10 cellular contexts compared by ENCODE assay signal in genomic region chr19:6723108-6723618, GRCh38. TPM values are rescaled to one million over a fixed set of nuclear protein-coding genes. Genes with fewer than 3 reads are reported as not detected.
A peak's percentile ranks its signal among the peaks of the same experiment; 100 is the strongest.
DNase-seq lines count a peak whose midpoint lies in the region; ATAC-seq and TF ChIP-seq lines count a peak whose summit lies in the region.
"Had no signal": no experiment of that assay in that cellular context is flagged by ENCODE, and none has a peak within 500 bp of the region (broad histone marks: within the 10 kb centered on the region; RNA-seq: fewer than 3 reads in every experiment).

No MANE protein-coding gene starts in this region.

- peak overlapping the region; percentile 84 for H3K27ac ChIP-seq in neutrophil

- DNase-seq in A172 (ENCODE audit: low spot score) (peak; percentile 51), M059J (ENCODE audit: low read depth) (peak; percentile 52), fibroblast of mammary gland (ENCODE audit: low read depth) (peak; percentile 48), NOMO-1 treated with DMSO at 0.1 percent for 48 hours (lab: John Stamatoyannopoulos, UW; ENCODE audit: unreplicated experiment) (no peak), pons (ENCODE audit: low spot score) (no peak), NCI-H1694 treated with DMSO at 0.1 percent for 48 hours (lab: John Stamatoyannopoulos, UW) (no peak)
- DNase-seq: NCI-H446 treated with DMSO at 0.1 percent for 48 hours had no signal

- no peaks in the 10 kb centered on the region for H3K27me3 ChIP-seq in neutrophil

- no peak for TF ChIP-seq CTCF in fibroblast of mammary gland (conservative IDR thresholded peaks at IDR 0.05; ENCODE audit: control insufficient read depth, insufficient read depth, low read depth, low read length)
- no peak for TF ChIP-seq CTCF in neutrophil (IDR thresholded peaks at IDR 0.05)

- no peaks in the 10 kb centered on the region for H3K36me3 ChIP-seq in neutrophil
- H3K36me3 ChIP-seq: HAP-1 had no signal

- H3K4me3 ChIP-seq in fibroblast of mammary gland (ENCODE audit: control insufficient read depth, low read depth, low read length) (no peak overlapping the region), neutrophil (ENCODE audit: low read depth in 1 of 2, low read length in 1 of 2) (peak overlapping the region in 1 of 2 experiments; percentile 31)
- H3K4me3 ChIP-seq: HAP-1 had no signal

- H3K9me3 ChIP-seq in neutrophil = no peaks in the 10 kb centered on the region
- H3K9me3 ChIP-seq: HAP-1 had no signal

- no peak for ATAC-seq in GM21786 (IDR thresholded peaks at IDR 0.05; ENCODE audit: unreplicated experiment)

- peaks cover 70 to 75% of the 10 kb centered on the region in 2 experiments for H3K4me1 ChIP-seq in neutrophil (ENCODE audit: control insufficient read depth in 1 of 2, insufficient read depth in 1 of 2, low read depth in 1 of 2, low read length in 1 of 2)
- H3K4me1 ChIP-seq: HAP-1 had no signal

RNA-seq across cellular contexts. Expression of gene C3, which starts 2.7 kb away (rescaled TPM):
- 0.47 and 1.9 TPM in 2 replicates for total RNA-seq in A172 (2014; rRNA removed; shearing (Covaris generic))
- 4.0 and 5.2 TPM in 2 replicates for total RNA-seq in M059J (2014; rRNA removed; shearing (Covaris generic))

RNA-seq across cellular contexts. Expression of gene GPR108, which starts 14.2 kb away (rescaled TPM):
- total RNA-seq in A172 (2014; rRNA removed; shearing (Covaris generic)) = 57.8 and 62.3 TPM in 2 replicates
- 45.9 and 54.7 TPM in 2 replicates for total RNA-seq in M059J (2014; rRNA removed; shearing (Covaris generic))

RNA-seq across cellular contexts. Expression of gene TRIP10, which starts 16.3 kb away (rescaled TPM):
- 56.2 and 58.3 TPM in 2 replicates for total RNA-seq in A172 (2014; rRNA removed; shearing (Covaris generic))
- total RNA-seq in M059J (2014; rRNA removed; shearing (Covaris generic)) = 21.5 and 34.3 TPM in 2 replicates

RNA-seq across cellular contexts. Expression of gene SH2D3A, which starts 44.1 kb away (rescaled TPM):
- not detected in 2 replicates for total RNA-seq in A172 (2014; rRNA removed; shearing (Covaris generic))
- total RNA-seq in M059J (2014; rRNA removed; shearing (Covaris generic)) = not detected in 2 replicates

RNA-seq across cellular contexts. Expression of gene VAV1, which starts 49.3 kb away (rescaled TPM):
- 0.14 TPM in 1 of 2 replicates, not detected in the other for total RNA-seq in A172 (2014; rRNA removed; shearing (Covaris generic))
- total RNA-seq in M059J (2014; rRNA removed; shearing (Covaris generic)) = not detected in 2 replicates

Comparison
In these comparisons a context has a peak if more than half of its experiments do, and no peak if none do; other contexts are left out.
1. DNase-seq: peak in A172 (single experiment), M059J (single experiment) and fibroblast of mammary gland (single experiment); none in NOMO-1 treated with DMSO at 0.1 percent for 48 hours (single experiment), pons (single experiment) and NCI-H1694 treated with DMSO at 0.1 percent for 48 hours (single experiment).